18 cellular contexts compared by ENCODE assay signal in the genomic region with DNA sequence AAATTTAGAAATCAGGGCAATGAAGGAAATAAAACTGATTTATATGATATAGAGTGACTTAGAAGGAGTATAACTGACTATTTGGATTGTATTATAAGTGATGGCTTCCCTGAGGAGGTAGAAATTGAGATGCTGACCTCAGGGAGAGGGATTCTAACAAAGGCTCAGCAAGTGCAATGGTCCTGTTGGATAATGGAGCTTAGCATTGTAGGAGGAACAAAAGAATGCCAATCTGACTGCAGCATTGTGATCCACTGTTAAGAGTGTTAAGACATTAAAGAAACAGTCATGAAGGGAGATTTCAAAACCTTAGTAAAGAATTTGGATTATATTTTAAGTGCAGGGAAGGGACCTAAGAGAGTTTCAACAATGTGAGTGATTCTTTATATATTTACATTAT.
"Had no signal": no experiment of that assay in that cellular context is flagged by ENCODE, and none has a peak within 500 bp of the region (broad histone marks: within the 10 kb centered on the region; RNA-seq: fewer than 3 reads in every experiment).

No MANE protein-coding gene starts in this region.

- H3K4me3 ChIP-seq: colonic mucosa, ovary, stomach, thoracic aorta, transverse colon had no signal

- H3K27ac ChIP-seq: colonic mucosa, foreskin keratinocyte, ovary, stomach, thoracic aorta, transverse colon had no signal

- H3K9me3 ChIP-seq: colonic mucosa, ovary, stomach, thoracic aorta, transverse colon had no signal

- DNase-seq: colonic mucosa; dermis blood vessel endothelial cell; erythroblast; foreskin keratinocyte; kidney glomerular epithelial cell; mammary epithelial cell; naive thymus-derived CD4-positive, alpha-beta T cell; nephron progenitor cell; nucleus accumbens; ovary; right cardiac atrium; small intestine; stimulated activated CD4-positive, alpha-beta T cell treated with anti-CD3 and anti-CD28 coated beads, Interleukin-12 subunit alpha, Interleukin-12 subunit beta, amount 100 ng/mL, for 4 hours; stimulated activated naive CD4-positive, alpha-beta T cell; stomach; substantia nigra; transverse colon had no signal

- ATAC-seq: foreskin keratinocyte; naive thymus-derived CD4-positive, alpha-beta T cell; right cardiac atrium had no signal

- H3K36me3 ChIP-seq: colonic mucosa, ovary, thoracic aorta, transverse colon had no signal

- H3K27me3 ChIP-seq: colonic mucosa, foreskin keratinocyte, ovary, stomach, transverse colon had no signal

- H3K4me1 ChIP-seq: colonic mucosa, foreskin keratinocyte, stomach, transverse colon had no signal
